ENCODE assay signal across 18 cellular contexts in the genomic region with DNA sequence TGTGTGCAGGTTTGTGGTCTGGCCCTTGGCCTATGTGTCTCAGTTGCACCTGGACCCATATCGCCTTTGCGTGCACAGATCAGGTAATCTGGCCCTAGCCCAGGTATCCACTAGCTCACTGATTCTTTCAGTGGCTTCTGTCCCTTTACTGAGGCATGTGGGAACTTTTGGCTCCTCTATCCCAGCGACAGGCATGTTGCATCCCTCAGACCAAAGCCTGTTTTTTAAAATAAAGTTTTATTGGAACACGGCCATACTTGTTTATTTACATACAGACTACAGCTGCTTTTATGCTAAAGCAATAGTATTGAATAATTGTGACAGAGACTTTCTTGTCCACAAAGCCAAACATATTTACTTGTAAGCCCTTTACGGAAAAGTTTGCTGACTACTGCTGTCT. TPM values are rescaled to one million over a fixed set of nuclear protein-coding genes. Genes with fewer than 3 reads are reported as not detected.
DNase-seq lines count a peak whose midpoint lies in the region; ATAC-seq and TF ChIP-seq lines count a peak whose summit lies in the region.
"Had no signal": no experiment of that assay in that cellular context is flagged by ENCODE, and none has a peak within 500 bp of the region (broad histone marks: within the 10 kb centered on the region; RNA-seq: fewer than 3 reads in every experiment).

No MANE protein-coding gene starts in this region.

- CTCF ChIA-PET in WTC11 (lab: Charles Lee), result no interaction called here

- H3K18ac ChIP-seq in mesenchymal stem cell (ENCODE audit: low read depth in 1 of 2, low read length in 2 of 2) (peak overlapping the region in 1 of 2 experiments; percentile 60), trophoblast cell (ENCODE audit: low read length) (no peak overlapping the region)

- H2BK15ac ChIP-seq in mesenchymal stem cell (ENCODE audit: low read depth, poor library complexity, severe bottlenecking), result no peak overlapping the region

- peak overlapping the region in 1 of 2 experiments; percentile 42 for H2BK12ac ChIP-seq in mesenchymal stem cell (ENCODE audit: low read length in 2 of 2)
- no peak overlapping the region for H2BK12ac ChIP-seq in trophoblast cell (ENCODE audit: low read length)

- H3K36me3 Mint-ChIP-seq in WTC11, result no peaks in the 10 kb centered on the region
- H3K36me3 Mint-ChIP-seq: CD4-positive, CD25-positive, alpha-beta regulatory T cell; CD8-positive, alpha-beta T cell had no signal

- H3K9ac ChIP-seq in fibroblast of lung (ENCODE audit: insufficient read depth, low read length) (no peak overlapping the region), mesenchymal stem cell (ENCODE audit: low read length) (no peak overlapping the region), trophoblast cell (ENCODE audit: low read length) (no peak overlapping the region)

- H3K79me2 ChIP-seq in fibroblast of lung (ENCODE audit: control insufficient read depth, insufficient read depth, low read length), result no peaks in the 10 kb centered on the region
- no peaks in the 10 kb centered on the region for H3K79me2 ChIP-seq in trophoblast cell (ENCODE audit: control insufficient read depth, insufficient read depth, low read length, poor library complexity)

- H4K12ac ChIP-seq in trophoblast cell (ENCODE audit: low read depth, low read length), result no peak overlapping the region

- H3K36me3 ChIP-seq in fibroblast of lung (ENCODE audit: control insufficient read depth, insufficient read depth, low read length) (no peaks in the 10 kb centered on the region), mesenchymal stem cell (ENCODE audit: control insufficient read depth in 1 of 2, insufficient read depth in 2 of 2, low read depth in 1 of 2, low read length in 2 of 2) (no peaks in the 10 kb centered on the region), trophoblast cell (ENCODE audit: control insufficient read depth in 1 of 2, insufficient read depth in 2 of 2, low read length in 2 of 2) (no peaks in the 10 kb centered on the region)

- POLR2A ChIA-PET in WTC11 (lab: Charles Lee), result no interaction called here

- peak overlapping the region in 1 of 2 experiments; percentile 57 for H3K4ac ChIP-seq in mesenchymal stem cell (ENCODE audit: low read depth in 1 of 2, low read length in 2 of 2)
- H3K4ac ChIP-seq in trophoblast cell (ENCODE audit: low read depth, low read length), result no peak overlapping the region

- no peak overlapping the region for H3K4me3 Mint-ChIP-seq in WTC11
- H3K4me3 Mint-ChIP-seq: CD4-positive, CD25-positive, alpha-beta regulatory T cell; CD8-positive, alpha-beta T cell; GM23338; H9 had no signal

- H4K91ac ChIP-seq in mesenchymal stem cell (ENCODE audit: low read length), result peak overlapping the region; percentile 52
- no peak overlapping the region for H4K91ac ChIP-seq in trophoblast cell (ENCODE audit: low read depth, low read length)

- ATAC-seq in GM18498 (IDR thresholded peaks at IDR 0.05; ENCODE audit: unreplicated experiment), result no peak
- no peak for ATAC-seq in GM18517 (IDR thresholded peaks at IDR 0.05; ENCODE audit: unreplicated experiment)
- ATAC-seq in WTC11, result no peak
- ATAC-seq: CD8-positive, alpha-beta T cell; GM23338 had no signal

- 100% methylated on average over 4 of the region's 5 CpGs for WGBS in mesenchymal stem cell
- no CpG with 5 or more reads among the region's 5 CpGs for WGBS in trophoblast cell (ENCODE audit: extremely low coverage, insufficient coverage, insufficient read length)

- TF ChIP-seq CTCF in fibroblast of lung (conservative IDR thresholded peaks at IDR 0.05 in 1 of 2, IDR thresholded peaks at IDR 0.05 in 1 of 2; ENCODE audit: low read depth in 1 of 2, low read length in 2 of 2) (no peak), WTC11 (IDR thresholded peaks at IDR 0.05) (no peak)

- H3K9me3 Mint-ChIP-seq in WTC11, result peaks cover 19% of the 10 kb centered on the region
- H3K9me3 Mint-ChIP-seq: CD8-positive, alpha-beta T cell; H9 had no signal

- H2AFZ ChIP-seq in fibroblast of lung (ENCODE audit: low read length), result no peak overlapping the region
- H2AFZ ChIP-seq in mesenchymal stem cell (ENCODE audit: low read depth, low read length), result no peak overlapping the region
- no peak overlapping the region for H2AFZ ChIP-seq in trophoblast cell (ENCODE audit: insufficient read depth, low read length, poor library complexity)
- H2AFZ ChIP-seq: GM23338 had no signal

- H3K27me3 Mint-ChIP-seq in WTC11 (ENCODE audit: low read depth), result peaks cover 4% of the 10 kb centered on the region; the same call in 1 of the 2 replicates
- H3K27me3 Mint-ChIP-seq: CD4-positive, CD25-positive, alpha-beta regulatory T cell had no signal

- no peak overlapping the region for H3K4me3 ChIP-seq in fibroblast of lung (replicated peaks in 1 of 4; ENCODE audit: control extremely low read depth in 1 of 4, insufficient read depth in 1 of 4, low read depth in 3 of 4, low read length in 4 of 4)
- H3K4me3 ChIP-seq in mesenchymal stem cell (ENCODE audit: insufficient read depth in 1 of 2, low read depth in 1 of 2, low read length in 2 of 2), result no peak overlapping the region
- H3K4me3 ChIP-seq in trophoblast cell (ENCODE audit: low read depth, low read length), result no peak overlapping the region
- H3K4me3 ChIP-seq: GM23338 had no signal

- H3K14ac ChIP-seq in mesenchymal stem cell (ENCODE audit: low read length in 2 of 2) (no peak overlapping the region), trophoblast cell (ENCODE audit: low read length) (no peak overlapping the region)

- H3K27ac ChIP-seq in fibroblast of lung (ENCODE audit: insufficient read depth, low read length) (peak overlapping the region; percentile 43), mesenchymal stem cell (ENCODE audit: low read length, poor library complexity, severe bottlenecking) (no peak overlapping the region), trophoblast cell (ENCODE audit: low read depth, low read length) (no peak overlapping the region)

- H3K4me1 Mint-ChIP-seq in WTC11, result no peaks in the 10 kb centered on the region
- H3K4me1 Mint-ChIP-seq: CD4-positive, CD25-positive, alpha-beta regulatory T cell; GM23338; H9 had no signal

- H4K8ac ChIP-seq in mesenchymal stem cell (ENCODE audit: low read length) (no peak overlapping the region), trophoblast cell (ENCODE audit: low read depth, low read length) (no peak overlapping the region)

- H3K27me3 ChIP-seq in fibroblast of lung (ENCODE audit: control insufficient read depth, insufficient read depth, low read length) (no peaks in the 10 kb centered on the region), mesenchymal stem cell (ENCODE audit: control insufficient read depth in 1 of 2, insufficient read depth in 1 of 2, low read length in 2 of 2) (no peaks in the 10 kb centered on the region), trophoblast cell (ENCODE audit: insufficient read depth, low read length) (no peaks in the 10 kb centered on the region)

- H3K79me1 ChIP-seq in mesenchymal stem cell (replicated peaks; ENCODE audit: low read length, poor library complexity, severe bottlenecking), result no peaks in the 10 kb centered on the region
- H3K79me1 ChIP-seq in trophoblast cell (ENCODE audit: low read length), result no peaks in the 10 kb centered on the region

- peak overlapping the region in 1 of 2 experiments; percentile 59 for H3K23ac ChIP-seq in mesenchymal stem cell (ENCODE audit: low read length in 2 of 2)
- no peak overlapping the region for H3K23ac ChIP-seq in trophoblast cell (ENCODE audit: low read length)

- peaks cover 6% of the 10 kb centered on the region for H3K4me1 ChIP-seq in fibroblast of lung (ENCODE audit: control insufficient read depth, extremely low read depth, insufficient read depth, low read length)
- H3K4me1 ChIP-seq in mesenchymal stem cell (ENCODE audit: control insufficient read depth, insufficient read depth, low read depth, low read length), result peaks cover 2% of the 10 kb centered on the region
- no peaks in the 10 kb centered on the region for H3K4me1 ChIP-seq in trophoblast cell (ENCODE audit: control insufficient read depth in 1 of 2, insufficient read depth in 2 of 2, low read length in 2 of 2)

- H2BK5ac ChIP-seq in mesenchymal stem cell (ENCODE audit: low read depth, low read length, poor library complexity, severe bottlenecking) (no peak overlapping the region), trophoblast cell (ENCODE audit: low read depth, low read length, poor library complexity) (no peak overlapping the region)

- H3K27ac Mint-ChIP-seq in WTC11, result no peak overlapping the region
- H3K27ac Mint-ChIP-seq: CD4-positive, CD25-positive, alpha-beta regulatory T cell; CD8-positive, alpha-beta T cell; GM23338; H9 had no signal

- no peak overlapping the region for H3K4me2 ChIP-seq in fibroblast of lung (ENCODE audit: extremely low read depth, insufficient read depth, low read length)
- H3K4me2 ChIP-seq in mesenchymal stem cell (ENCODE audit: low read length, poor library complexity, severe bottlenecking), result no peak overlapping the region
- H3K4me2 ChIP-seq in trophoblast cell (ENCODE audit: low read length), result no peak overlapping the region
- H3K4me2 ChIP-seq: GM23338 had no signal

- H4K20me1 ChIP-seq in fibroblast of lung (ENCODE audit: control insufficient read depth, extremely low read depth, insufficient read depth, low read length), result no peaks in the 10 kb centered on the region

- H2AK5ac ChIP-seq in mesenchymal stem cell (ENCODE audit: low read length, severe bottlenecking) (peak overlapping the region; percentile 80), trophoblast cell (ENCODE audit: low read length) (no peak overlapping the region)

- no peak for DNase-seq in fibroblast of lung (ENCODE audit: low read depth in 2 of 2)
- no peak for DNase-seq in mesenchymal stem cell
- peak; percentile 21 to 25 for DNase-seq in trophoblast cell
- no peak for DNase-seq in WTC11 (ENCODE audit: low spot score)
- DNase-seq: C1 segment of cervical spinal cord; Caco-2; CD4-positive, CD25-positive, alpha-beta regulatory T cell; CD8-positive, alpha-beta T cell; DMS153; DND-41; H9 had no signal

- H3K9me3 ChIP-seq in fibroblast of lung (ENCODE audit: control insufficient read depth, insufficient read depth, low read depth, low read length) (no peaks in the 10 kb centered on the region), mesenchymal stem cell (ENCODE audit: control insufficient read depth, low read length) (no peaks in the 10 kb centered on the region), trophoblast cell (ENCODE audit: insufficient read depth, low read depth, low read length) (no peaks in the 10 kb centered on the region)
- H3K9me3 ChIP-seq: Caco-2 had no signal

- no peak overlapping the region for H2BK120ac ChIP-seq in mesenchymal stem cell (ENCODE audit: low read depth, low read length)
- no peak overlapping the region for H2BK120ac ChIP-seq in trophoblast cell (ENCODE audit: insufficient read depth, low read length, poor library complexity)

RNA-seq across cellular contexts. Expression of gene UPP2, which starts 39.9 kb away (rescaled TPM):
- not detected in 2 replicates for total RNA-seq in fibroblast of lung
- polyA plus RNA-seq in fibroblast of lung, result not detected in 2 replicates
- polyA plus RNA-seq in fibroblast of lung (2012), result not detected in 2 replicates
- not detected in 2 replicates for polyA minus RNA-seq in fibroblast of lung (ENCODE audit: low replicate concordance)
- polyA plus RNA-seq in mesenchymal stem cell (2013, experiment 1 of 2), result not detected
- not detected for polyA plus RNA-seq in mesenchymal stem cell (2013, experiment 2 of 2)
- not detected in 2 replicates for polyA plus RNA-seq in trophoblast cell (2013)
- total RNA-seq in WTC11 (2021), result not detected in 3 replicates
- total RNA-seq: A172; A673; Caco-2; CD4-positive, CD25-positive, alpha-beta regulatory T cell; CD8-positive, alpha-beta T cell; GM23338; H4; H9 had no signal
- polyA plus RNA-seq: BJ; CD4-positive, CD25-positive, alpha-beta regulatory T cell; GM23338 had no signal

Comparison
In these comparisons a context has a peak if more than half of its experiments do, and no peak if none do; other contexts are left out.
1. DNase-seq: peak in trophoblast cell (2 of 2); none in fibroblast of lung (0 of 2), mesenchymal stem cell (single experiment) and WTC11 (single experiment).